ENCODE assay signal across 8 cellular contexts in genomic region chr14:68792830-68793733, GRCh38. TPM values are rescaled to one million over a fixed set of nuclear protein-coding genes. Genes with fewer than 3 reads are reported as not detected.
DNase-seq lines count a peak whose midpoint lies in the region; ATAC-seq, FAIRE-seq and TF ChIP-seq lines count a peak whose summit lies in the region.

A gene with protein sequence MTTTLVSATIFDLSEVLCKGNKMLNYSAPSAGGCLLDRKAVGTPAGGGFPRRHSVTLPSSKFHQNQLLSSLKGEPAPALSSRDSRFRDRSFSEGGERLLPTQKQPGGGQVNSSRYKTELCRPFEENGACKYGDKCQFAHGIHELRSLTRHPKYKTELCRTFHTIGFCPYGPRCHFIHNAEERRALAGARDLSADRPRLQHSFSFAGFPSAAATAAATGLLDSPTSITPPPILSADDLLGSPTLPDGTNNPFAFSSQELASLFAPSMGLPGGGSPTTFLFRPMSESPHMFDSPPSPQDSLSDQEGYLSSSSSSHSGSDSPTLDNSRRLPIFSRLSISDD (minus strand): TSS chr14:68793067. CDS start chr14:68792938, 129 bp downstream.

- POLR2A ChIA-PET in CD8-positive, alpha-beta T cell (lab: Charles Lee): interaction anchor here (0.6 to 14.8 kb wide), 39 partner anchors 8 to 974 kb away, joined by 3 to 641 read pairs (median 4); partner anchors contain the start of genes RAD51B and SRSF5

- no peaks in the 10 kb centered on the region for H3K9me3 Mint-ChIP-seq in CD8-positive, alpha-beta T cell
- peaks cover 2% of the 10 kb centered on the region for H3K9me3 Mint-ChIP-seq in astrocyte (ENCODE audit: unreplicated experiment)

- intact Hi-C loops in CD8-positive, alpha-beta T cell (cut with DNase I, micrococcal nuclease): loop anchor here (1.0 to 10.0 kb wide), 7 partner anchors 12 to 982 kb away; partner anchors contain the start of genes DCAF5 (in 2 of the 2), RAD51B (in 1 of the 2) and ZFYVE26 (in 1 of the 2)
- intact Hi-C loops in right cardiac atrium (cut with DNase I) (loop anchor here in 3 of 4 donors (5.0 to 10.0 kb wide), 4 partner anchors 128 to 248 kb away; no protein-coding TSS in a partner anchor), uterus (cut with DNase I; ENCODE audit: low total_unique reads) (no loop called here)

- H3K79me2 ChIP-seq in astrocyte (ENCODE audit: insufficient read depth, low read length): peaks cover 52% of the 10 kb centered on the region

- H3K9me3 ChIP-seq in CD8-positive, alpha-beta T cell (ENCODE audit: low read length): no peaks in the 10 kb centered on the region
- H3K9me3 ChIP-seq in astrocyte (ENCODE audit: insufficient read depth, low read depth, low read length) (no peaks in the 10 kb centered on the region), right cardiac atrium (ENCODE audit: control insufficient read depth, low read length) (no peaks in the 10 kb centered on the region), uterus (no peaks in the 10 kb centered on the region)

- peaks cover 61% of the 10 kb centered on the region for H3K36me3 Mint-ChIP-seq in CD8-positive, alpha-beta T cell
- H3K36me3 Mint-ChIP-seq in astrocyte (ENCODE audit: low read depth, unreplicated experiment): peaks cover 12% of the 10 kb centered on the region

- H3K27me3 ChIP-seq in CD8-positive, alpha-beta T cell (ENCODE audit: insufficient read depth, low read length): no peaks in the 10 kb centered on the region
- no peaks in the 10 kb centered on the region for H3K27me3 ChIP-seq in astrocyte (ENCODE audit: insufficient read depth, low read length)
- H3K27me3 ChIP-seq in right cardiac atrium (ENCODE audit: control insufficient read depth, insufficient read depth): no peaks in the 10 kb centered on the region
- H3K27me3 ChIP-seq in uterus: no peaks in the 10 kb centered on the region

- DNase-seq in CD8-positive, alpha-beta T cell: peak; percentile 86 to 97 (median 90)
- DNase-seq in KBM-7: peak; percentile 97
- peak; percentile 95 for DNase-seq in T-helper 22 cell (ENCODE audit: low read depth)
- peak; percentile 90 for DNase-seq in astrocyte (ENCODE audit: low read depth)
- DNase-seq in right cardiac atrium: peak; percentile 96 to 98 (median 97)
- peak; percentile 84 for DNase-seq in putamen (ENCODE audit: low spot score)
- peak; percentile 93 to 96 for DNase-seq in uterus

- H3K4me3 ChIP-seq in CD8-positive, alpha-beta T cell (ENCODE audit: low read depth, low read length): peak within 1 kb of the TSS; percentile 94
- peak within 1 kb of the TSS; percentile 97 for H3K4me3 ChIP-seq in astrocyte (ENCODE audit: insufficient read depth, low read depth, low read length)
- peak within 1 kb of the TSS; percentile 90 for H3K4me3 ChIP-seq in right cardiac atrium (ENCODE audit: low read length)
- H3K4me3 ChIP-seq in uterus: peak within 1 kb of the TSS; percentile 78 to 96

- in situ Hi-C loops in KBM-7 (cut with MboI; ENCODE audit: low pct_unique_long_range_greater_than_20kb, low sequenced_read_pairs): no loop called here

- FAIRE-seq in astrocyte (lab: Jason Lieb, UNC): no peak

- WGBS in right cardiac atrium: under 1% methylated on average over 60 of the region's 60 CpGs

- H3K27ac ChIP-seq in CD8-positive, alpha-beta T cell (ENCODE audit: low read depth, low read length): peak within 1 kb of the TSS; percentile 99
- H3K27ac ChIP-seq in astrocyte (ENCODE audit: low read depth, low read length) (peak within 1 kb of the TSS; percentile 100), right cardiac atrium (ENCODE audit: low read length) (peak within 1 kb of the TSS; percentile 100), uterus (peak within 1 kb of the TSS; percentile 96 to 99)

- peak within 1 kb of the TSS; percentile 34 for H2AFZ ChIP-seq in astrocyte (ENCODE audit: low read depth, low read length)

- CTCF ChIA-PET in CD8-positive, alpha-beta T cell (lab: Charles Lee): interaction anchor here (1.1 to 16.2 kb wide), 5 partner anchors 12 to 544 kb away, joined by 4 to 384 read pairs (median 59); no protein-coding TSS in a partner anchor

- peaks cover 31% of the 10 kb centered on the region for H3K4me1 ChIP-seq in CD8-positive, alpha-beta T cell (ENCODE audit: insufficient read depth, low read length)
- H3K4me1 ChIP-seq in astrocyte (ENCODE audit: insufficient read depth, low read length) (peaks cover 32% of the 10 kb centered on the region), right cardiac atrium (ENCODE audit: control insufficient read depth, insufficient read depth, low read length) (peaks cover 6% of the 10 kb centered on the region), uterus (no peaks in the 10 kb centered on the region)

- peak within 1 kb of the TSS; percentile 90 for H3K4me2 ChIP-seq in astrocyte (ENCODE audit: low read length)

- H3K27me3 Mint-ChIP-seq in CD8-positive, alpha-beta T cell (ENCODE audit: low read depth): no peaks in the 10 kb centered on the region
- H3K27me3 Mint-ChIP-seq in astrocyte (ENCODE audit: low read depth, unreplicated experiment): no peaks in the 10 kb centered on the region

- H4K20me1 ChIP-seq in astrocyte (ENCODE audit: insufficient read depth, low read length): peaks cover 44% of the 10 kb centered on the region

- TF ChIP-seq POLR2A in uterus (IDR thresholded peaks at IDR 0.05): peak; percentile 98 to 100

- ATAC-seq in CD8-positive, alpha-beta T cell: peak; percentile 37
- peak; percentile 29 for ATAC-seq in GM21381 (IDR thresholded peaks at IDR 0.05; ENCODE audit: unreplicated experiment)
- peak; percentile 74 to 78 for ATAC-seq in right cardiac atrium

- no peak for TF ChIP-seq CTCF in CD8-positive, alpha-beta T cell (IDR thresholded peaks at IDR 0.05)
- TF ChIP-seq CTCF in astrocyte (IDR thresholded peaks at IDR 0.05; ENCODE audit: insufficient read depth, low read depth, low read length) (no peak), uterus (IDR thresholded peaks at IDR 0.05) (peak in 1 of 4 experiments; percentile 22)

- H3K27ac Mint-ChIP-seq in CD8-positive, alpha-beta T cell: peak within 1 kb of the TSS; percentile 100
- H3K27ac Mint-ChIP-seq in astrocyte (ENCODE audit: unreplicated experiment): peak within 1 kb of the TSS; percentile 100

- peak within 1 kb of the TSS; percentile 92 for H3K4me3 Mint-ChIP-seq in CD8-positive, alpha-beta T cell
- H3K4me3 Mint-ChIP-seq in astrocyte (ENCODE audit: unreplicated experiment): peak within 1 kb of the TSS; percentile 93

- H3K36me3 ChIP-seq in CD8-positive, alpha-beta T cell (ENCODE audit: insufficient read depth, low read length): peaks cover 20% of the 10 kb centered on the region
- H3K36me3 ChIP-seq in astrocyte (ENCODE audit: insufficient read depth, low read length) (peaks cover 6% of the 10 kb centered on the region), uterus (no peaks in the 10 kb centered on the region)

- H3K4me1 Mint-ChIP-seq in CD8-positive, alpha-beta T cell (ENCODE audit: low read depth): peaks cover 47% of the 10 kb centered on the region
- peaks cover 22% of the 10 kb centered on the region for H3K4me1 Mint-ChIP-seq in astrocyte (ENCODE audit: low read depth, unreplicated experiment)

- H3K9ac ChIP-seq in astrocyte (ENCODE audit: low read length): peak within 1 kb of the TSS; percentile 99

RNA-seq across cellular contexts. Expression of the gene that starts here (rescaled TPM):
- total RNA-seq in CD8-positive, alpha-beta T cell: 100 to 1,000 TPM; 241 to 248 TPM
- 210 and 219 TPM in 2 replicates for total RNA-seq in astrocyte
- 100 to 1,000 TPM in 3 of 4 donors, 10 to 100 TPM in 1; 97.4 to 132 (median 117) TPM for total RNA-seq in right cardiac atrium
- polyA plus RNA-seq in right cardiac atrium: 45.2 TPM
- total RNA-seq in uterus: 100 to 1,000 TPM; 170 to 564 (median 315) TPM

Comparison
In these comparisons a context has a peak if more than half of its experiments do, and no peak if none do; other contexts are left out.
1. Peak in every context shown above with its lines: DNase-seq, ATAC-seq, H3K4me3 ChIP-seq and H3K27ac ChIP-seq.